ENCODE assay signal across 29 cellular contexts in genomic region chr3:53234841-53235232, GRCh38. TPM values are rescaled to one million over a fixed set of nuclear protein-coding genes. Genes with fewer than 3 reads are reported as not detected.
DNase-seq lines count a peak whose midpoint lies in the region; ATAC-seq and TF ChIP-seq lines count a peak whose summit lies in the region.
"Had no signal": no experiment of that assay in that cellular context is flagged by ENCODE, and none has a peak within 500 bp of the region (broad histone marks: within the 10 kb centered on the region; RNA-seq: fewer than 3 reads in every experiment).

No MANE protein-coding gene starts in this region.

- H3K4me3 Mint-ChIP-seq in activated CD8-positive, alpha-beta memory T cell treated with anti-CD3 and anti-CD28 coated beads, Interleukin-2, amount 10 ng/mL, durations not matched to agents 7 days and 5 days, result no peak overlapping the region
- H3K4me3 Mint-ChIP-seq in Caco-2 (ENCODE audit: unreplicated experiment), result no peak overlapping the region
- H3K4me3 Mint-ChIP-seq: B cell; CD8-positive, alpha-beta memory T cell; T-cell had no signal

- H2AFZ ChIP-seq in osteoblast (ENCODE audit: low read length), result no peak overlapping the region

- TF ChIP-seq CTCF in Caco-2 (IDR thresholded peaks at IDR 0.05; ENCODE audit: insufficient read depth in 1 of 2, low read depth in 1 of 2, low read length in 1 of 2, severe bottlenecking in 1 of 2, unreplicated experiment in 1 of 2) (no peak), RWPE1 (conservative IDR thresholded peaks at IDR 0.05; ENCODE audit: low read depth) (no peak), osteoblast (IDR thresholded peaks at IDR 0.05; ENCODE audit: extremely low read depth, low read depth, low read length) (no peak), WERI-Rb-1 (IDR thresholded peaks at IDR 0.05; ENCODE audit: low read depth, low read length) (no peak)

- no peaks in the 10 kb centered on the region for H3K27me3 ChIP-seq in Caco-2 (replicated peaks; ENCODE audit: control insufficient read depth, insufficient read depth, low read length)
- H3K27me3 ChIP-seq in osteoblast (ENCODE audit: insufficient read depth, low read length), result no peaks in the 10 kb centered on the region
- H3K27me3 ChIP-seq in WERI-Rb-1 (ENCODE audit: insufficient read depth, low read depth, severe bottlenecking), result no peaks in the 10 kb centered on the region
- H3K27me3 ChIP-seq: foreskin keratinocyte, Peyer's patch, SJSA1, uterus had no signal

- BruUV-seq in Caco-2 (replicated peaks; lab: Mats Ljungman, UMichigan), result no TSS peak

- H3K27ac ChIP-seq in RWPE1 (peak overlapping the region; percentile 96), osteoblast (ENCODE audit: low read depth, low read length) (peak overlapping the region; percentile 31), WERI-Rb-1 (no peak overlapping the region)
- H3K27ac ChIP-seq: foreskin keratinocyte, Peyer's patch, prostate gland, uterus had no signal

- H3K9me3 ChIP-seq in Caco-2 (no peaks in the 10 kb centered on the region), osteoblast (ENCODE audit: low read depth, low read length) (no peaks in the 10 kb centered on the region), WERI-Rb-1 (ENCODE audit: severe bottlenecking) (no peaks in the 10 kb centered on the region)
- H3K9me3 ChIP-seq: Peyer's patch, prostate gland, SJSA1, thoracic aorta, uterus had no signal

- H3K36me3 ChIP-seq in Caco-2 (ENCODE audit: control insufficient read depth, insufficient read depth, low read length) (peaks cover 4% of the 10 kb centered on the region), osteoblast (ENCODE audit: insufficient read depth, low read length) (peaks cover 90% of the 10 kb centered on the region), WERI-Rb-1 (peaks cover 94% of the 10 kb centered on the region)
- H3K36me3 ChIP-seq: uterus had no signal

- H3K4me3 ChIP-seq in Caco-2 (ENCODE audit: low read depth, low read length) (no peak overlapping the region), osteoblast (ENCODE audit: insufficient read depth, low read length) (no peak overlapping the region), WERI-Rb-1 (ENCODE audit: low read depth, low read length) (no peak overlapping the region)
- H3K4me3 ChIP-seq: Peyer's patch, prostate gland, SJSA1, thoracic aorta, uterus had no signal

- peaks cover 30% of the 10 kb centered on the region for H3K4me1 Mint-ChIP-seq in activated CD8-positive, alpha-beta memory T cell treated with anti-CD3 and anti-CD28 coated beads, Interleukin-2, amount 10 ng/mL, durations not matched to agents 7 days and 5 days
- H3K4me1 Mint-ChIP-seq in Caco-2 (ENCODE audit: low read depth, unreplicated experiment), result peaks cover 12% of the 10 kb centered on the region
- H3K4me1 Mint-ChIP-seq: B cell; CD8-positive, alpha-beta memory T cell; T-cell had no signal

- H3K27me3 Mint-ChIP-seq in activated CD8-positive, alpha-beta memory T cell treated with anti-CD3 and anti-CD28 coated beads, Interleukin-2, amount 10 ng/mL, durations not matched to agents 7 days and 5 days, result no peaks in the 10 kb centered on the region
- no peaks in the 10 kb centered on the region for H3K27me3 Mint-ChIP-seq in Caco-2 (ENCODE audit: insufficient read depth, unreplicated experiment)
- H3K27me3 Mint-ChIP-seq: B cell; CD8-positive, alpha-beta memory T cell; T-cell had no signal

- peak overlapping the region; percentile 76 for H3K27ac Mint-ChIP-seq in activated CD8-positive, alpha-beta memory T cell treated with anti-CD3 and anti-CD28 coated beads, Interleukin-2, amount 10 ng/mL, durations not matched to agents 7 days and 5 days
- H3K27ac Mint-ChIP-seq in Caco-2 (ENCODE audit: unreplicated experiment), result peak overlapping the region; percentile 53
- H3K27ac Mint-ChIP-seq: B cell had no signal

- H3K9me3 Mint-ChIP-seq in activated CD8-positive, alpha-beta memory T cell treated with anti-CD3 and anti-CD28 coated beads, Interleukin-2, amount 10 ng/mL, durations not matched to agents 7 days and 5 days (ENCODE audit: low read depth), result no peaks in the 10 kb centered on the region
- no peaks in the 10 kb centered on the region for H3K9me3 Mint-ChIP-seq in Caco-2 (ENCODE audit: unreplicated experiment)
- H3K9me3 Mint-ChIP-seq: CD8-positive, alpha-beta memory T cell; T-cell had no signal

- intact Hi-C loops in Caco-2 (cut with micrococcal nuclease; ENCODE audit: unreplicated experiment), result no loop called here

- peaks cover 17% of the 10 kb centered on the region for H3K4me1 ChIP-seq in Caco-2
- peaks cover 37% of the 10 kb centered on the region for H3K4me1 ChIP-seq in osteoblast (ENCODE audit: insufficient read depth, low read length)

- POLR2A ChIA-PET in Caco-2 (lab: Charles Lee), result no interaction called here
- POLR2A ChIA-PET in RWPE1 (lab: Yijun Ruan, JAX; ENCODE audit: low non-redundant PET), result no interaction called here

- H4K20me1 ChIP-seq in osteoblast (ENCODE audit: insufficient read depth, low read length), result peaks cover 8% of the 10 kb centered on the region

- H3K79me2 ChIP-seq in osteoblast (ENCODE audit: insufficient read depth, low read length), result peaks cover 61% of the 10 kb centered on the region

- CTCF ChIA-PET in activated CD8-positive, alpha-beta memory T cell treated with anti-CD3 and anti-CD28 coated beads, Interleukin-2, amount 10 ng/mL, durations not matched to agents 7 days and 5 days (lab: Charles Lee), result interaction anchor here (1.1 kb wide), 1 partner anchor 14 kb away, joined by 5 read pairs; no protein-coding TSS in a partner anchor
- CTCF ChIA-PET in Caco-2 (lab: Charles Lee), result no interaction called here
- CTCF ChIA-PET in RWPE1 (lab: Yijun Ruan, JAX), result no interaction called here

- no peak overlapping the region for H3K4me2 ChIP-seq in osteoblast (ENCODE audit: insufficient read depth, low read length)

- peaks cover 21% of the 10 kb centered on the region for H3K36me3 Mint-ChIP-seq in activated CD8-positive, alpha-beta memory T cell treated with anti-CD3 and anti-CD28 coated beads, Interleukin-2, amount 10 ng/mL, durations not matched to agents 7 days and 5 days
- peaks cover 89% of the 10 kb centered on the region for H3K36me3 Mint-ChIP-seq in Caco-2 (ENCODE audit: insufficient read depth, unreplicated experiment)

- no peak for ATAC-seq in activated CD8-positive, alpha-beta memory T cell treated with anti-CD3 and anti-CD28 coated beads, Interleukin-2, amount 10 ng/mL, durations not matched to agents 7 days and 5 days
- no peak for ATAC-seq in GM21367 (IDR thresholded peaks at IDR 0.05; ENCODE audit: unreplicated experiment)
- ATAC-seq: activated CD4-positive, CD25-positive, alpha-beta regulatory T cell treated with anti-CD3 and anti-CD28 coated beads, Interleukin-2, amount 50 U/mL, for 24 hours; esophagus mucosa; foreskin keratinocyte; left colon; stimulated activated naive CD8-positive, alpha-beta T cell treated with anti-CD3 and anti-CD28 coated beads, Interleukin-15, Interleukin-2, amounts not matched to agents 100 U/mL and 50 U/mL, for 24 hours; T-cell had no signal

- no peak for DNase-seq in activated CD8-positive, alpha-beta memory T cell treated with anti-CD3 and anti-CD28 coated beads, Interleukin-2, amount 10 ng/mL, durations not matched to agents 7 days and 5 days
- DNase-seq in activated CD8-positive, alpha-beta memory T cell treated with anti-CD3 and anti-CD28 coated beads for 24 hours, result no peak
- DNase-seq in Caco-2, result no peak
- DNase-seq in RWPE1 (ENCODE audit: low spot score), result no peak
- DNase-seq in osteoblast (ENCODE audit: insufficient read length, low spot score, missing footprints), result no peak
- no peak for DNase-seq in WERI-Rb-1
- DNase-seq in T-helper 9 cell, result no peak
- DNase-seq: activated naive CD4-positive, alpha-beta T cell treated with Interleukin-2 at 50 U/mL for 16 hours; activated T-cell treated with anti-CD3 and anti-CD28 coated beads, Interleukin-2, amount 50 U/mL, for 48 hours; anterior cingulate cortex; effector memory CD4-positive, alpha-beta T cell; foreskin keratinocyte; left colon; mesendoderm; NCI-H1092 treated with DMSO at 0.1 percent for 48 hours; NCI-H2029; NCI-H69; Peyer's patch; stimulated activated naive CD8-positive, alpha-beta T cell treated with anti-CD3 and anti-CD28 coated beads, Interleukin-15, Interleukin-2, amounts not matched to agents 100 U/mL and 50 U/mL, for 24 hours; T-cell; uterus had no signal

RNA-seq across cellular contexts. Expression of gene TKT, which starts 21.0 kb away (rescaled TPM):
- total RNA-seq in activated CD8-positive, alpha-beta memory T cell treated with anti-CD3 and anti-CD28 coated beads, Interleukin-2, amount 10 ng/mL, durations not matched to agents 7 days and 5 days, result 100 to 1,000 TPM; 226 to 231 TPM
- 339 and 381 TPM in 2 replicates for total RNA-seq in Caco-2 (2022)
- total RNA-seq in osteoblast, result 413 and 453 TPM in 2 replicates
